ENCODE assay signal across 17 cellular contexts in genomic region chr20:41167118-41167470, GRCh38. TPM values are rescaled to one million over a fixed set of nuclear protein-coding genes. Genes with fewer than 3 reads are reported as not detected.
DNase-seq lines count a peak whose midpoint lies in the region; ATAC-seq and TF ChIP-seq lines count a peak whose summit lies in the region.
"Had no signal": no experiment of that assay in that cellular context is flagged by ENCODE, and none has a peak within 500 bp of the region (broad histone marks: within the 10 kb centered on the region; RNA-seq: fewer than 3 reads in every experiment).

No MANE protein-coding gene starts in this region.

- intact Hi-C loops in activated CD8-positive, alpha-beta T cell treated with anti-CD3 and anti-CD28 coated beads for 36 hours (cut with micrococcal nuclease), result no loop called here
- intact Hi-C loops in left colon (cut with DNase I, micrococcal nuclease), result no loop called here

- H3K27me3 Mint-ChIP-seq in stimulated activated naive CD8-positive, alpha-beta T cell treated with anti-CD3 and anti-CD28 coated beads, Interleukin-15, Interleukin-2, amounts not matched to agents 100 ng/mL and 50 ng/mL, for 24 hours, result no peaks in the 10 kb centered on the region
- no peaks in the 10 kb centered on the region for H3K27me3 Mint-ChIP-seq in activated CD8-positive, alpha-beta T cell treated with anti-CD3 and anti-CD28 coated beads for 36 hours

- H3K4ac ChIP-seq in trophoblast cell (ENCODE audit: low read depth, low read length), result no peak overlapping the region

- H3K4me3 ChIP-seq in trophoblast cell (ENCODE audit: low read depth, low read length), result no peak overlapping the region
- H3K4me3 ChIP-seq: adrenal gland, MG63, uterus had no signal

- H3K14ac ChIP-seq in trophoblast cell (ENCODE audit: low read length), result no peak overlapping the region

- H3K4me3 Mint-ChIP-seq in stimulated activated naive CD8-positive, alpha-beta T cell treated with anti-CD3 and anti-CD28 coated beads, Interleukin-15, Interleukin-2, amounts not matched to agents 100 ng/mL and 50 ng/mL, for 24 hours, result no peak overlapping the region
- no peak overlapping the region for H3K4me3 Mint-ChIP-seq in activated CD8-positive, alpha-beta T cell treated with anti-CD3 and anti-CD28 coated beads for 36 hours

- POLR2A ChIA-PET in activated CD8-positive, alpha-beta T cell treated with anti-CD3 and anti-CD28 coated beads for 36 hours (lab: Charles Lee), result interaction anchor here (0.8 to 3.7 kb wide), 7 partner anchors 9 to 33 kb away, joined by 3 to 40 read pairs (median 4); partner anchors contain the start of gene PLCG1

- no peak overlapping the region for H2AFZ ChIP-seq in trophoblast cell (ENCODE audit: insufficient read depth, low read length, poor library complexity)

- peaks cover 96 to 97% of the 10 kb centered on the region in 2 experiments for H3K36me3 ChIP-seq in trophoblast cell (ENCODE audit: control insufficient read depth in 1 of 2, insufficient read depth in 2 of 2, low read length in 2 of 2)
- H3K36me3 ChIP-seq: uterus had no signal

- whole genome bisulfite sequencing in trophoblast cell (ENCODE audit: extremely low coverage, insufficient coverage, insufficient read length), result no CpG with 5 or more reads among the region's 3 CpGs

- H3K27me3 ChIP-seq in trophoblast cell (ENCODE audit: insufficient read depth, low read length), result no peaks in the 10 kb centered on the region
- H3K27me3 ChIP-seq: adrenal gland, MG63, uterus had no signal

- H3K9me3 Mint-ChIP-seq in stimulated activated naive CD8-positive, alpha-beta T cell treated with anti-CD3 and anti-CD28 coated beads, Interleukin-15, Interleukin-2, amounts not matched to agents 100 ng/mL and 50 ng/mL, for 24 hours, result no peaks in the 10 kb centered on the region
- H3K9me3 Mint-ChIP-seq in activated CD8-positive, alpha-beta T cell treated with anti-CD3 and anti-CD28 coated beads for 36 hours, result no peaks in the 10 kb centered on the region

- H3K4me1 ChIP-seq in trophoblast cell (ENCODE audit: control insufficient read depth in 1 of 2, insufficient read depth in 2 of 2, low read length in 2 of 2), result no peaks in the 10 kb centered on the region
- H3K4me1 ChIP-seq: uterus had no signal

- no peak overlapping the region for H2BK5ac ChIP-seq in trophoblast cell (ENCODE audit: low read depth, low read length, poor library complexity)

- H3K23ac ChIP-seq in trophoblast cell (ENCODE audit: low read length), result no peak overlapping the region

- no peak for ATAC-seq in stimulated activated naive CD8-positive, alpha-beta T cell treated with anti-CD3 and anti-CD28 coated beads, Interleukin-15, Interleukin-2, amounts not matched to agents 100 U/mL and 50 U/mL, for 24 hours
- ATAC-seq in activated CD8-positive, alpha-beta T cell treated with anti-CD3 and anti-CD28 coated beads for 36 hours, result no peak
- peak; percentile 31 for ATAC-seq in left colon
- no peak for ATAC-seq in HG02678 (IDR thresholded peaks at IDR 0.05; ENCODE audit: unreplicated experiment)
- ATAC-seq: sciatic nerve had no signal

- H4K91ac ChIP-seq in trophoblast cell (ENCODE audit: low read depth, low read length), result no peak overlapping the region

- H3K27ac Mint-ChIP-seq in stimulated activated naive CD8-positive, alpha-beta T cell treated with anti-CD3 and anti-CD28 coated beads, Interleukin-15, Interleukin-2, amounts not matched to agents 100 ng/mL and 50 ng/mL, for 24 hours, result peak overlapping the region; percentile 22
- H3K27ac Mint-ChIP-seq in activated CD8-positive, alpha-beta T cell treated with anti-CD3 and anti-CD28 coated beads for 36 hours, result peak overlapping the region; percentile 67

- H4K8ac ChIP-seq in trophoblast cell (ENCODE audit: low read depth, low read length), result no peak overlapping the region

- no peak overlapping the region for H3K9ac ChIP-seq in trophoblast cell (ENCODE audit: low read length)

- H3K4me1 Mint-ChIP-seq in stimulated activated naive CD8-positive, alpha-beta T cell treated with anti-CD3 and anti-CD28 coated beads, Interleukin-15, Interleukin-2, amounts not matched to agents 100 ng/mL and 50 ng/mL, for 24 hours (ENCODE audit: low read depth), result peaks cover 48% of the 10 kb centered on the region
- peaks cover 67% of the 10 kb centered on the region for H3K4me1 Mint-ChIP-seq in activated CD8-positive, alpha-beta T cell treated with anti-CD3 and anti-CD28 coated beads for 36 hours (ENCODE audit: low read depth)

- CTCF ChIA-PET in activated CD8-positive, alpha-beta T cell treated with anti-CD3 and anti-CD28 coated beads for 36 hours (lab: Charles Lee), result interaction anchor here (6.6 kb wide), 1 partner anchor 32 kb away, joined by 29 read pairs; no protein-coding TSS in a partner anchor

- H2AK5ac ChIP-seq in trophoblast cell (ENCODE audit: low read length), result no peak overlapping the region

- no peak overlapping the region for H3K4me2 ChIP-seq in trophoblast cell (ENCODE audit: low read length)

- H4K12ac ChIP-seq in trophoblast cell (ENCODE audit: low read depth, low read length), result no peak overlapping the region

- no peaks in the 10 kb centered on the region for H3K79me1 ChIP-seq in trophoblast cell (ENCODE audit: low read length)

- no peak for DNase-seq in stimulated activated naive CD8-positive, alpha-beta T cell treated with anti-CD3 and anti-CD28 coated beads, Interleukin-15, Interleukin-2, amounts not matched to agents 100 U/mL and 50 U/mL, for 24 hours
- no peak for DNase-seq in activated CD8-positive, alpha-beta T cell treated with anti-CD3 and anti-CD28 coated beads for 36 hours
- DNase-seq in left colon (peak; percentile 1 to 8), SIG-M5 (lab: John Stamatoyannopoulos, UW) (no peak), trophoblast cell (no peak)
- DNase-seq: activated CD4-positive, alpha-beta T cell treated with anti-CD3 and anti-CD28 coated beads for 48 hours; cerebellar nuclear complex; MG63; NCI-H2029; NCI-H526; stimulated activated CD8-positive, alpha-beta memory T cell treated with anti-CD3 and anti-CD28 coated beads, Interleukin-4, amount 100 ng/mL, for 48 hours; SW 1271; uterus had no signal

- no peak overlapping the region for H2BK120ac ChIP-seq in trophoblast cell (ENCODE audit: insufficient read depth, low read length, poor library complexity)

- no peaks in the 10 kb centered on the region for H3K9me3 ChIP-seq in trophoblast cell (ENCODE audit: insufficient read depth, low read depth, low read length)
- H3K9me3 ChIP-seq: adrenal gland, MG63, uterus had no signal

- TF ChIP-seq CTCF in activated CD8-positive, alpha-beta T cell treated with anti-CD3 and anti-CD28 coated beads for 36 hours (IDR thresholded peaks at IDR 0.05), result no peak

- H2BK12ac ChIP-seq in trophoblast cell (ENCODE audit: low read length), result no peak overlapping the region

- H3K36me3 Mint-ChIP-seq in stimulated activated naive CD8-positive, alpha-beta T cell treated with anti-CD3 and anti-CD28 coated beads, Interleukin-15, Interleukin-2, amounts not matched to agents 100 ng/mL and 50 ng/mL, for 24 hours (ENCODE audit: low read depth), result peaks cover 83% of the 10 kb centered on the region
- peaks cover 85% of the 10 kb centered on the region for H3K36me3 Mint-ChIP-seq in activated CD8-positive, alpha-beta T cell treated with anti-CD3 and anti-CD28 coated beads for 36 hours (ENCODE audit: low read depth)

- H3K79me2 ChIP-seq in trophoblast cell (ENCODE audit: control insufficient read depth, insufficient read depth, low read length, poor library complexity), result no peaks in the 10 kb centered on the region

- no peak overlapping the region for H3K18ac ChIP-seq in trophoblast cell (ENCODE audit: low read length)

- no peak overlapping the region for H3K27ac ChIP-seq in trophoblast cell (ENCODE audit: low read depth, low read length)
- H3K27ac ChIP-seq: adrenal gland, uterus had no signal

RNA-seq across cellular contexts. Expression of gene PLCG1, which starts 29.8 kb away (rescaled TPM):
- total RNA-seq in activated CD8-positive, alpha-beta T cell treated with anti-CD3 and anti-CD28 coated beads for 36 hours, result 100 to 1,000 TPM; 259 to 260 TPM
- 10 to 100 TPM; 58.0 to 74.7 TPM for total RNA-seq in left colon
- polyA plus RNA-seq in trophoblast cell (2013), result 55.4 and 60.6 TPM in 2 replicates

Comparison
In these comparisons a context has a peak if more than half of its experiments do, and no peak if none do; other contexts are left out.
1. DNase-seq: peak in left colon (2 of 2); none in stimulated activated naive CD8-positive, alpha-beta T cell treated with anti-CD3 and anti-CD28 coated beads, Interleukin-15, Interleukin-2, amounts not matched to agents 100 U/mL and 50 U/mL, for 24 hours (single experiment), activated CD8-positive, alpha-beta T cell treated with anti-CD3 and anti-CD28 coated beads for 36 hours (single experiment), SIG-M5 (single experiment) and trophoblast cell (0 of 2).